In the genomic region with DNA sequence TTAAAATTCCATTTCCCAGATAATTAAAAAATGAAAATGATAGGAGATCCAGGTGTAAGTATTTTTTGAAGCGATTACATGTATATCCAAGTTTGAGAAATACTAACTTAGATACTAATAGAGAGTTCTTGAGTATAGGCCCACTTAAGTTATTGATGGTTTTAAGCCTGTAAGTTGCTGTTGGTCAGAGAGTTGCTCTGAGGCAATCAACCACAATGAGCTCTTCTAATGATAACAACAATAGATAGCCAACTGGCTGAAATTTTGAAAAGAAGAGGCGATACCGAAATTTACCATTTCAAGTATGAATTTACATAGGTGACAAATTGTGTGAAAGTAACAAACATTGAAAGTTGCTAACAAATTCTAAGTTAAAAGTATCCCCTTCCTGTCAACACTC, we compare ENCODE assay signal across 1 cellular context.
TF ChIP-seq lines count a peak whose summit lies in the region.

No MANE protein-coding gene starts in this region.

TF ChIP-seq in GM12878, 131 proteins besides CTCF, POLR2A, EP300 and RAD21 (continued from another document):
- TF ChIP-seq ZBTB11 (CRISPR knock-in tag; IDR thresholded peaks at IDR 0.05), result no peak
- no peak for TF ChIP-seq NR2C1 (IDR thresholded peaks at IDR 0.05)
- TF ChIP-seq NRF1 (conservative IDR thresholded peaks at IDR 0.05; ENCODE audit: low read depth, low read length), result no peak
- no peak for TF ChIP-seq KLF5 (IDR thresholded peaks at IDR 0.05; ENCODE audit: partially characterized antibody)
- TF ChIP-seq POLR2AphosphoS2 (IDR thresholded peaks at IDR 0.05; ENCODE audit: low read depth, low read length), result no peak
- TF ChIP-seq RELA (IDR thresholded peaks at IDR 0.05; ENCODE audit: borderline replicate concordance, partially characterized antibody), result no peak
- no peak for TF ChIP-seq LARP7 (IDR thresholded peaks at IDR 0.05)
- TF ChIP-seq, protein P1, sequence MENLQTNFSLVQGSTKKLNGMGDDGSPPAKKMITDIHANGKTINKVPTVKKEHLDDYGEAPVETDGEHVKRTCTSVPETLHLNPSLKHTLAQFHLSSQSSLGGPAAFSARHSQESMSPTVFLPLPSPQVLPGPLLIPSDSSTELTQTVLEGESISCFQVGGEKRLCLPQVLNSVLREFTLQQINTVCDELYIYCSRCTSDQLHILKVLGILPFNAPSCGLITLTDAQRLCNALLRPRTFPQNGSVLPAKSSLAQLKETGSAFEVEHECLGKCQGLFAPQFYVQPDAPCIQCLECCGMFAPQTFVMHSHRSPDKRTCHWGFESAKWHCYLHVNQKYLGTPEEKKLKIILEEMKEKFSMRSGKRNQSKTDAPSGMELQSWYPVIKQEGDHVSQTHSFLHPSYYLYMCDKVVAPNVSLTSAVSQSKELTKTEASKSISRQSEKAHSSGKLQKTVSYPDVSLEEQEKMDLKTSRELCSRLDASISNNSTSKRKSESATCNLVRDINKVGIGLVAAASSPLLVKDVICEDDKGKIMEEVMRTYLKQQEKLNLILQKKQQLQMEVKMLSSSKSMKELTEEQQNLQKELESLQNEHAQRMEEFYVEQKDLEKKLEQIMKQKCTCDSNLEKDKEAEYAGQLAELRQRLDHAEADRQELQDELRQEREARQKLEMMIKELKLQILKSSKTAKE (IDR thresholded peaks at IDR 0.05; ENCODE audit: low read depth, poor library complexity, severe bottlenecking), result no peak
- no peak for TF ChIP-seq RB1 (IDR thresholded peaks at IDR 0.05; ENCODE audit: borderline replicate concordance)
